17 cellular contexts compared by ENCODE assay signal in the genomic region with DNA sequence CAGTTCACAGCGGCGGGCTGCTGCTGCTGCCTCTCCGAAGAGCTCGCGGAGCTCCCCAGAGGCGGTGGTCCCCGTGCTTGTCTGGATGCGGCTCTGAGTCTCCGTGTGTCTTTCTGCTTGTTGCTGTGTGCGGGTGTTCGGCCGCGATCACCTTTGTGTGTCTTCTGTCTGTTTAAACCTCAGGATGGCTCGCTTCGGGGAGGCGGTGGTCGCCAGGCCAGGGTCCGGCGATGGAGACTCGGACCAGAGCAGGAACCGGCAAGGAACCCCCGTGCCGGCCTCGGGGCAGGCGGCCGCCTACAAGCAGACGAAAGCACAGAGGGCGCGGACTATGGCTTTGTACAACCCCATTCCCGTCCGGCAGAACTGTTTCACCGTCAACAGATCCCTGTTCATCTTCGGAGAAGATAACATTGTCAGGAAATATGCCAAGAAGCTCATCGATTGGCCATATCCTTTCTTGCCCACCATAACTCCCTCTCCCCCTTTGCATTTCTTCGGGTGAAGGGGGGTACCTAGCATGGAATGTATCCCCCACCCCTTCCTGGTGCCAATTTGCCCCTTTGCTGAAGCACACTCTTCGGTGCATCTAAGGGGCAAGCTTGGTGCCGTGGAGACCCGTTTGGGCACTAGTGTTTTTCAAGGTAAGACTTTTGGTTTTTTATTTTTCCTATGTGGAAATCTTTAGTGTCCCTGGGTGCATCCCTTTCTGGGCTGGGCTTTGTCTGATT. TPM values are rescaled to one million over a fixed set of nuclear protein-coding genes. Genes with fewer than 3 reads are reported as not detected.
DNase-seq lines count a peak whose midpoint lies in the region; ATAC-seq and TF ChIP-seq lines count a peak whose summit lies in the region.
"Had no signal": no experiment of that assay in that cellular context is flagged by ENCODE, and none has a peak within 500 bp of the region (broad histone marks: within the 10 kb centered on the region; RNA-seq: fewer than 3 reads in every experiment).

No MANE protein-coding gene starts in this region.

- peak overlapping the region; percentile 91 for H3K4me2 ChIP-seq in GM23338
- H3K4me2 ChIP-seq: BLaER1 had no signal

- peak overlapping the region; percentile 79 for H3K4me3 Mint-ChIP-seq in GM23338
- peak overlapping the region; percentile 8 for H3K4me3 Mint-ChIP-seq in central memory CD8-positive, alpha-beta T cell
- H3K4me3 Mint-ChIP-seq in naive thymus-derived CD4-positive, alpha-beta T cell = peak overlapping the region in 8 of 10 donors; percentile 30 to 68 (median 40)

- H3K27me3 Mint-ChIP-seq in GM23338 (ENCODE audit: insufficient read depth, low read depth, poor library complexity) = peaks cover 60% of the 10 kb centered on the region
- peaks cover 63% of the 10 kb centered on the region for H3K27me3 Mint-ChIP-seq in central memory CD8-positive, alpha-beta T cell
- peaks cover 71 to 93% (median 80%) of the 10 kb centered on the region in 5 donors for H3K27me3 Mint-ChIP-seq in naive thymus-derived CD4-positive, alpha-beta T cell

- H3K4me1 Mint-ChIP-seq in GM23338 = peaks cover 27% of the 10 kb centered on the region
- H3K4me1 Mint-ChIP-seq in central memory CD8-positive, alpha-beta T cell = peaks cover 12% of the 10 kb centered on the region
- H3K4me1 Mint-ChIP-seq in naive thymus-derived CD4-positive, alpha-beta T cell = peaks cover 14 to 32% (median 23%) of the 10 kb centered on the region in 7 donors

- DNase-seq in ELF-1 (ENCODE audit: low read depth, low spot score) (peak; percentile 15), GM23338 (ENCODE audit: low spot score) (peak; percentile 38), NCI-H1436 treated with DMSO at 0.1 percent for 48 hours (lab: John Stamatoyannopoulos, UW) (no peak), iPS-NIHi11 (ENCODE audit: low spot score) (no peak), KG1 (lab: John Stamatoyannopoulos, UW) (no peak)
- DNase-seq in central memory CD8-positive, alpha-beta T cell (ENCODE audit: low spot score in 2 of 2) = no peak
- DNase-seq in naive thymus-derived CD4-positive, alpha-beta T cell = no peak
- DNase-seq: activated CD8-positive, alpha-beta T cell treated with anti-CD3 and anti-CD28 coated beads, Interleukin-2, amount 10 ng/mL, durations not matched to agents 7 days and 5 days; brain microvascular endothelial cell; foreskin keratinocyte; midbrain; MM.1S; NCI-H2171; testis had no signal

- 0 out of 2 replicates have a peak, but pooled peaks cover 8% of the 10 kb centered on the region for H3F3A ChIP-seq in GM23338 (replicated peaks; ENCODE audit: low read depth)

- no peak for TF ChIP-seq CTCF in GM23338 (conservative IDR thresholded peaks at IDR 0.05; ENCODE audit: low read depth in 2 of 2)

- no peak overlapping the region for H3K27ac Mint-ChIP-seq in GM23338
- H3K27ac Mint-ChIP-seq in central memory CD8-positive, alpha-beta T cell (ENCODE audit: low read depth) = no peak overlapping the region
- no peak overlapping the region for H3K27ac Mint-ChIP-seq in naive thymus-derived CD4-positive, alpha-beta T cell
- H3K27ac Mint-ChIP-seq: activated CD8-positive, alpha-beta T cell treated with anti-CD3 and anti-CD28 coated beads, Interleukin-2, amount 10 ng/mL, durations not matched to agents 7 days and 5 days had no signal

- no peak overlapping the region for H3K27ac ChIP-seq in GM23338 (ENCODE audit: low read depth)
- no peak overlapping the region for H3K27ac ChIP-seq in naive thymus-derived CD4-positive, alpha-beta T cell (ENCODE audit: low read depth, low read length)
- H3K27ac ChIP-seq: BLaER1, brain microvascular endothelial cell, foreskin keratinocyte, prostate gland, testis had no signal

- no peaks in the 10 kb centered on the region for H3K36me3 ChIP-seq in GM23338 (ENCODE audit: insufficient read depth)
- no peaks in the 10 kb centered on the region for H3K36me3 ChIP-seq in naive thymus-derived CD4-positive, alpha-beta T cell (ENCODE audit: control insufficient read depth in 2 of 3, insufficient read depth in 3 of 3, low read length in 3 of 3)
- H3K36me3 ChIP-seq: BLaER1, brain microvascular endothelial cell, prostate gland had no signal

- peak; percentile 4; the same call in 1 of the 3 replicates for ATAC-seq in GM23338
- ATAC-seq in central memory CD8-positive, alpha-beta T cell (replicated peaks; ENCODE audit: extremely low read depth, poor library complexity, severe bottlenecking) = no peak
- ATAC-seq in naive thymus-derived CD4-positive, alpha-beta T cell = no peak
- ATAC-seq: activated CD8-positive, alpha-beta T cell treated with anti-CD3 and anti-CD28 coated beads, Interleukin-2, amount 10 ng/mL, durations not matched to agents 7 days and 5 days; foreskin keratinocyte had no signal

- intact Hi-C loops in naive thymus-derived CD4-positive, alpha-beta T cell (cut with micrococcal nuclease) = loop anchor here in 1 of 2 donors (10.0 kb wide), 1 partner anchor 911 kb away; a partner anchor contains a TSS

- peak overlapping the region; percentile 93 for H2AFZ ChIP-seq in GM23338

- no peaks in the 10 kb centered on the region; the same call in 2 of the 3 replicates for H3K36me3 Mint-ChIP-seq in GM23338 (ENCODE audit: low read depth)
- peaks cover 1% of the 10 kb centered on the region for H3K36me3 Mint-ChIP-seq in central memory CD8-positive, alpha-beta T cell (ENCODE audit: insufficient read depth)
- peaks cover 0 to 4% (median 0%) of the 10 kb centered on the region in 5 donors for H3K36me3 Mint-ChIP-seq in naive thymus-derived CD4-positive, alpha-beta T cell

- H3K27me3 ChIP-seq in GM23338 (ENCODE audit: insufficient read depth) = peaks cover 81% of the 10 kb centered on the region
- H3K27me3 ChIP-seq in naive thymus-derived CD4-positive, alpha-beta T cell (ENCODE audit: control insufficient read depth in 2 of 2, insufficient read depth in 2 of 2, low read length in 2 of 2) = peaks cover 0 to 10% of the 10 kb centered on the region in 2 donors
- H3K27me3 ChIP-seq: testis had no signal

- peaks cover 21% of the 10 kb centered on the region for H3K4me1 ChIP-seq in GM23338 (ENCODE audit: insufficient read depth)
- H3K4me1 ChIP-seq in naive thymus-derived CD4-positive, alpha-beta T cell (ENCODE audit: control insufficient read depth in 2 of 2, insufficient read depth in 2 of 2, low read length in 2 of 2) = no peaks in the 10 kb centered on the region
- H3K4me1 ChIP-seq: foreskin keratinocyte, prostate gland had no signal

- no peaks in the 10 kb centered on the region; the same call in 2 of the 3 replicates for H3K9me3 Mint-ChIP-seq in GM23338
- H3K9me3 Mint-ChIP-seq in central memory CD8-positive, alpha-beta T cell = no peaks in the 10 kb centered on the region
- H3K9me3 Mint-ChIP-seq in naive thymus-derived CD4-positive, alpha-beta T cell = peaks cover 0 to 3% (median 0%) of the 10 kb centered on the region in 11 donors

- H4K20me1 ChIP-seq in GM23338 (replicated peaks; ENCODE audit: insufficient read depth) = no peaks in the 10 kb centered on the region
- H4K20me1 ChIP-seq: BLaER1 had no signal

- H3K9me3 ChIP-seq in naive thymus-derived CD4-positive, alpha-beta T cell (ENCODE audit: control insufficient read depth in 2 of 3, low read length in 3 of 3) = no peaks in the 10 kb centered on the region
- H3K9me3 ChIP-seq: prostate gland, testis had no signal

- no peaks in the 10 kb centered on the region for H3K9me2 ChIP-seq in GM23338 (ENCODE audit: insufficient read depth)

- peak overlapping the region; percentile 73 for H3K4me3 ChIP-seq in GM23338
- no peak overlapping the region for H3K4me3 ChIP-seq in naive thymus-derived CD4-positive, alpha-beta T cell (ENCODE audit: low read length)
- H3K4me3 ChIP-seq: BLaER1 had no signal

- H3K79me2 ChIP-seq in GM23338 (replicated peaks; ENCODE audit: insufficient read depth) = no peaks in the 10 kb centered on the region

- CTCF ChIA-PET in naive thymus-derived CD4-positive, alpha-beta T cell (lab: Charles Lee) = no interaction called here

- POLR2A ChIA-PET in naive thymus-derived CD4-positive, alpha-beta T cell (lab: Charles Lee) = no interaction called here

TF ChIP-seq in GM23338, 12 proteins besides CTCF, POLR2A, EP300 and RAD21:
- no peak for TF ChIP-seq ZNF331 (CRISPR knock-in tag; IDR thresholded peaks at IDR 0.05; ENCODE audit: low read depth)
- peak; percentile 39 for TF ChIP-seq EZH2 (IDR thresholded peaks at IDR 0.05; ENCODE audit: low read depth, unreplicated experiment)
- TF ChIP-seq CREB1 (CRISPR knock-in tag; IDR thresholded peaks at IDR 0.05; ENCODE audit: low read depth) = no peak
- TF ChIP-seq STAT1 (IDR thresholded peaks at IDR 0.05; ENCODE audit: unreplicated experiment) = no peak

RNA-seq across cellular contexts. Expression of a gene that starts 0.4 kb away (rescaled TPM):
- 1.1 and 2.0 TPM in 2 replicates for total RNA-seq in GM23338 (2014; rRNA removed; shearing (Covaris generic))
- polyA plus RNA-seq in GM23338 (2016; fragmentation: Nextera tagmentation; extraction: Ambion mirVana) = 0.12 and 0.32 TPM in 2 replicates
- under 1 TPM in 1 of 5 experiments, not detected in 4; 0.07 TPM for total RNA-seq in naive thymus-derived CD4-positive, alpha-beta T cell
- polyA plus RNA-seq in naive thymus-derived CD4-positive, alpha-beta T cell = not detected
- total RNA-seq: foreskin keratinocyte had no signal
- polyA plus RNA-seq: foreskin keratinocyte, keratinocyte had no signal

Comparison
In these comparisons a context has a peak if more than half of its experiments do, and no peak if none do; other contexts are left out.
1. DNase-seq: peak in ELF-1 (single experiment) and GM23338 (single experiment); none in central memory CD8-positive, alpha-beta T cell (0 of 2), naive thymus-derived CD4-positive, alpha-beta T cell (0 of 9), NCI-H1436 treated with DMSO at 0.1 percent for 48 hours (single experiment), iPS-NIHi11 (single experiment) and KG1 (single experiment).
2. H3K4me3 Mint-ChIP-seq: peak in every context shown above with its lines; median percentile 79 in GM23338; 40 in naive thymus-derived CD4-positive, alpha-beta T cell; 8 in central memory CD8-positive, alpha-beta T cell.